In genomic region chr1:224433671-224434446, GRCh38 we compare ENCODE assay signal across 8 cellular contexts. TPM values are rescaled to one million over a fixed set of nuclear protein-coding genes. Genes with fewer than 3 reads are reported as not detected.
DNase-seq lines count a peak whose midpoint lies in the region; ATAC-seq and TF ChIP-seq lines count a peak whose summit lies in the region.

No MANE protein-coding gene starts in this region.

- H3K27me3 Mint-ChIP-seq in activated T-helper 1 cell treated with anti-CD3 and anti-CD28 coated beads, Interleukin-12 subunit alpha, Interleukin-12 subunit beta, Interleukin-2, Interleukin-4 antibody, amounts not matched to agents 30 ng/mL and 10 ng/mL and 1 ng/mL, durations not matched to agents 14 hours and 24 hours and 36 hours (ENCODE audit: insufficient read depth): no peaks in the 10 kb centered on the region
- no peaks in the 10 kb centered on the region for H3K27me3 Mint-ChIP-seq in natural killer cell (ENCODE audit: low read depth in 2 of 2)

- TF ChIP-seq EP300 in upper lobe of left lung (IDR thresholded peaks at IDR 0.05): no peak

- H3K9me3 ChIP-seq in fibroblast of lung (ENCODE audit: control insufficient read depth, insufficient read depth, low read depth, low read length) (no peaks in the 10 kb centered on the region), upper lobe of left lung (no peaks in the 10 kb centered on the region)

- H3K4me1 ChIP-seq in fibroblast of lung (ENCODE audit: control insufficient read depth, extremely low read depth, insufficient read depth, low read length) (peaks cover 9% of the 10 kb centered on the region), upper lobe of left lung (peaks cover 42 to 46% (median 44%) of the 10 kb centered on the region in 4 donors)

- peak in 1 of 4 donors; percentile 29 for TF ChIP-seq POLR2A in upper lobe of left lung (IDR thresholded peaks at IDR 0.05)

- no peak overlapping the region for H2AFZ ChIP-seq in fibroblast of lung (ENCODE audit: low read length)

- 0 to 1% methylated on average over 27 to 33 of the region's 66 CpGs for WGBS in upper lobe of left lung, 2 donors

- H3K4me3 Mint-ChIP-seq in activated T-helper 1 cell treated with anti-CD3 and anti-CD28 coated beads, Interleukin-12 subunit alpha, Interleukin-12 subunit beta, Interleukin-2, Interleukin-4 antibody, amounts not matched to agents 30 ng/mL and 10 ng/mL and 1 ng/mL, durations not matched to agents 14 hours and 24 hours and 36 hours: peak overlapping the region; percentile 85
- H3K4me3 Mint-ChIP-seq in natural killer cell: peak overlapping the region; percentile 90

- ATAC-seq in natural killer cell (peak; percentile 49 to 68 (median 62)), upper lobe of left lung (ENCODE audit: low FRiP score in 2 of 2) (peak; percentile 51 to 55), HG03159 (IDR thresholded peaks at IDR 0.05; ENCODE audit: unreplicated experiment) (no peak)

- peaks cover 22% of the 10 kb centered on the region for H3K36me3 Mint-ChIP-seq in activated T-helper 1 cell treated with anti-CD3 and anti-CD28 coated beads, Interleukin-12 subunit alpha, Interleukin-12 subunit beta, Interleukin-2, Interleukin-4 antibody, amounts not matched to agents 30 ng/mL and 10 ng/mL and 1 ng/mL, durations not matched to agents 14 hours and 24 hours and 36 hours (ENCODE audit: low read depth)
- no peaks in the 10 kb centered on the region for H3K36me3 Mint-ChIP-seq in natural killer cell

- peaks cover 7% of the 10 kb centered on the region for H4K20me1 ChIP-seq in fibroblast of lung (ENCODE audit: control insufficient read depth, extremely low read depth, insufficient read depth, low read length)

- H3K4me3 ChIP-seq in fibroblast of lung (replicated peaks in 1 of 4; ENCODE audit: control extremely low read depth in 1 of 4, insufficient read depth in 1 of 4, low read depth in 3 of 4, low read length in 4 of 4): peak overlapping the region; percentile 35 to 96 (median 66)
- peak overlapping the region; percentile 74 to 93 (median 84) for H3K4me3 ChIP-seq in upper lobe of left lung

- H3K79me2 ChIP-seq in fibroblast of lung (ENCODE audit: control insufficient read depth, insufficient read depth, low read length): peaks cover 47% of the 10 kb centered on the region

- H3K27ac Mint-ChIP-seq in activated T-helper 1 cell treated with anti-CD3 and anti-CD28 coated beads, Interleukin-12 subunit alpha, Interleukin-12 subunit beta, Interleukin-2, Interleukin-4 antibody, amounts not matched to agents 30 ng/mL and 10 ng/mL and 1 ng/mL, durations not matched to agents 14 hours and 24 hours and 36 hours: peak overlapping the region; percentile 89
- peak overlapping the region; percentile 86 to 88 for H3K27ac Mint-ChIP-seq in natural killer cell

- H3K4me2 ChIP-seq in fibroblast of lung (ENCODE audit: extremely low read depth, insufficient read depth, low read length): no peak overlapping the region

- no peak for TF ChIP-seq CTCF in GM13977 (IDR thresholded peaks at IDR 0.05; ENCODE audit: extremely low read depth, insufficient read depth, missing control alignments)
- TF ChIP-seq CTCF in fibroblast of lung (conservative IDR thresholded peaks at IDR 0.05 in 1 of 2, IDR thresholded peaks at IDR 0.05 in 1 of 2; ENCODE audit: low read depth in 1 of 2, low read length in 2 of 2): no peak
- TF ChIP-seq CTCF in natural killer cell (IDR thresholded peaks at IDR 0.05): no peak
- TF ChIP-seq CTCF in upper lobe of left lung (IDR thresholded peaks at IDR 0.05): no peak

- H3K27ac ChIP-seq in fibroblast of lung (ENCODE audit: insufficient read depth, low read length) (peak overlapping the region; percentile 83), upper lobe of left lung (peak overlapping the region; percentile 95 to 99 (median 98))

- H3K9ac ChIP-seq in fibroblast of lung (ENCODE audit: insufficient read depth, low read length): peak overlapping the region; percentile 85

- H3K27me3 ChIP-seq in fibroblast of lung (ENCODE audit: control insufficient read depth, insufficient read depth, low read length) (no peaks in the 10 kb centered on the region), upper lobe of left lung (no peaks in the 10 kb centered on the region)

- DNase-seq in GM13977 (ENCODE audit: low spot score) (peak; percentile 44), NCI-H774 (lab: John Stamatoyannopoulos, UW) (peak; percentile 7), fibroblast of lung (ENCODE audit: low read depth in 2 of 2) (peak in 1 of 2 donors; percentile 33), natural killer cell (peak; percentile 70), upper lobe of left lung (peak; percentile 47 to 89), NCI-H510A treated with DMSO at 0.1 percent for 48 hours (lab: John Stamatoyannopoulos, UW) (no peak)
- DNase-seq in activated T-helper 1 cell treated with anti-CD3 and anti-CD28 coated beads, Interleukin-12 subunit alpha, Interleukin-12 subunit beta, Interleukin-2, Interleukin-4 antibody, amounts not matched to agents 30 ng/mL and 10 ng/mL and 1 ng/mL, durations not matched to agents 14 hours and 24 hours and 36 hours (ENCODE audit: low spot score): peak; percentile 42

- in situ Hi-C loops in GM13977 (cut with MboI; ENCODE audit: low pct_unique_long_range_greater_than_20kb, low sequenced_read_pairs, unreplicated experiment): no loop called here

- H3K36me3 ChIP-seq in fibroblast of lung (ENCODE audit: control insufficient read depth, insufficient read depth, low read length) (no peaks in the 10 kb centered on the region), upper lobe of left lung (peaks cover 0 to 13% (median 3%) of the 10 kb centered on the region in 4 donors)

- intact Hi-C loops in activated T-helper 1 cell treated with anti-CD3 and anti-CD28 coated beads, Interleukin-12 subunit alpha, Interleukin-12 subunit beta, Interleukin-2, Interleukin-4 antibody, amounts not matched to agents 30 ng/mL and 10 ng/mL and 1 ng/mL, durations not matched to agents 14 hours and 24 hours and 36 hours (cut with micrococcal nuclease): loop anchor here (1.0 to 10.0 kb wide), 13 partner anchors 52 to 1779 kb away; partner anchors contain the start of genes CAPN2, CNIH4, DEGS1 and FBXO28
- intact Hi-C loops in natural killer cell (cut with micrococcal nuclease): loop anchor here (1.0 to 5.0 kb wide), 2 partner anchors 52 to 77 kb away; no protein-coding TSS in a partner anchor

- H3K4me1 Mint-ChIP-seq in activated T-helper 1 cell treated with anti-CD3 and anti-CD28 coated beads, Interleukin-12 subunit alpha, Interleukin-12 subunit beta, Interleukin-2, Interleukin-4 antibody, amounts not matched to agents 30 ng/mL and 10 ng/mL and 1 ng/mL, durations not matched to agents 14 hours and 24 hours and 36 hours (ENCODE audit: low read depth): peaks cover 58% of the 10 kb centered on the region
- peaks cover 50 to 52% of the 10 kb centered on the region in 2 donors for H3K4me1 Mint-ChIP-seq in natural killer cell

- H3K9me3 Mint-ChIP-seq in activated T-helper 1 cell treated with anti-CD3 and anti-CD28 coated beads, Interleukin-12 subunit alpha, Interleukin-12 subunit beta, Interleukin-2, Interleukin-4 antibody, amounts not matched to agents 30 ng/mL and 10 ng/mL and 1 ng/mL, durations not matched to agents 14 hours and 24 hours and 36 hours: no peaks in the 10 kb centered on the region
- H3K9me3 Mint-ChIP-seq in natural killer cell: no peaks in the 10 kb centered on the region

RNA-seq across cellular contexts. Expression of gene WDR26, which starts 0.7 kb away (rescaled TPM):
- 91.6 and 95.8 TPM in 2 replicates for total RNA-seq in activated T-helper 1 cell treated with anti-CD3 and anti-CD28 coated beads, Interleukin-12 subunit alpha, Interleukin-12 subunit beta, Interleukin-2, Interleukin-4 antibody, amounts not matched to agents 30 ng/mL and 10 ng/mL and 1 ng/mL, durations not matched to agents 14 hours and 24 hours and 36 hours
- total RNA-seq in fibroblast of lung (56.5 and 83.4 TPM in 2 replicates), natural killer cell (100 to 1,000 TPM; 244 to 310 (median 261) TPM), upper lobe of left lung (100 to 1,000 TPM in 3 of 6 donors, 10 to 100 TPM in 3; 75.8 to 145 (median 91.2) TPM)
- polyA plus RNA-seq in fibroblast of lung: 61.5 and 70.4 TPM in 2 replicates
- polyA plus RNA-seq in fibroblast of lung (2012): 60.8 and 66.5 TPM in 2 replicates
- polyA minus RNA-seq in fibroblast of lung (ENCODE audit: low replicate concordance): 42.6 and 70.4 TPM in 2 replicates
